In genomic region chr6:42984001-42984923, GRCh38 we compare ENCODE assay signal across 8 cellular contexts. TPM values are rescaled to one million over a fixed set of nuclear protein-coding genes. Genes with fewer than 3 reads are reported as not detected.
A peak's percentile ranks its signal among the peaks of the same experiment; 100 is the strongest.
DNase-seq lines count a peak whose midpoint lies in the region; ATAC-seq and TF ChIP-seq lines count a peak whose summit lies in the region.

Gene PPP2R5D (plus strand): TSS chr6:42984570. CDS start chr6:42984678, 108 bp downstream.

- H3K4me3 ChIP-seq in NB4 (ENCODE audit: low read depth, low read length), result peak within 1 kb of the TSS; percentile 72
- H3K4me3 ChIP-seq in SK-N-MC, result peak within 1 kb of the TSS; percentile 95
- H3K4me3 ChIP-seq in gastroesophageal sphincter, result peak within 1 kb of the TSS; percentile 68 to 70
- peak within 1 kb of the TSS; percentile 85 to 97 for H3K4me3 ChIP-seq in neutrophil (ENCODE audit: low read depth in 1 of 2, low read length in 1 of 2)

- H3K27me3 ChIP-seq in gastroesophageal sphincter (no peaks in the 10 kb centered on the region), neutrophil (no peaks in the 10 kb centered on the region)

- H3K4me1 ChIP-seq in gastroesophageal sphincter (peaks cover 0 to 66% (median 44%) of the 10 kb centered on the region in 3 donors), neutrophil (ENCODE audit: control insufficient read depth in 1 of 2, insufficient read depth in 1 of 2, low read depth in 1 of 2, low read length in 1 of 2) (peaks cover 28 to 32% of the 10 kb centered on the region in 2 experiments)

- H3K9ac ChIP-seq in SK-N-MC (ENCODE audit: insufficient read length), result peak within 1 kb of the TSS; percentile 96

- DNase-seq in GM04503 (ENCODE audit: low read depth) (peak; percentile 96), HFFc6 (peak; percentile 99), NB4 (ENCODE audit: low read depth) (peak; percentile 99), SK-N-MC (ENCODE audit: low read depth, low spot score) (peak; percentile 97), substantia nigra (lab: John Stamatoyannopoulos, UW) (peak; percentile 58 to 99 (median 96))
- DNase-seq in activated naive CD4-positive, alpha-beta T cell treated with anti-CD3 and anti-CD28 coated beads, Interleukin-2, amount 10 ng/mL, durations not matched to agents 7 days and 5 days, result peak; percentile 99

- H3K36me3 Mint-ChIP-seq in HFFc6 (ENCODE audit: low read depth), result peaks cover 21% of the 10 kb centered on the region
- H3K36me3 Mint-ChIP-seq in activated naive CD4-positive, alpha-beta T cell treated with anti-CD3 and anti-CD28 coated beads, Interleukin-2, amount 10 ng/mL, durations not matched to agents 7 days and 5 days, result peaks cover 26% of the 10 kb centered on the region

- H3K9me3 ChIP-seq in SK-N-MC (ENCODE audit: low read depth, low read length) (no peaks in the 10 kb centered on the region), gastroesophageal sphincter (no peaks in the 10 kb centered on the region), neutrophil (no peaks in the 10 kb centered on the region)

- TF ChIP-seq POLR2A in NB4 (IDR thresholded peaks at IDR 0.05; ENCODE audit: extremely low read depth, insufficient read length), result peak; percentile 93
- TF ChIP-seq POLR2A in gastroesophageal sphincter (IDR thresholded peaks at IDR 0.05), result peak; percentile 42 to 58

- ATAC-seq in gastroesophageal sphincter, result peak; percentile 98

- 0 to 2% methylated on average over 13 to 34 of the region's 59 CpGs for WGBS in gastroesophageal sphincter (ENCODE audit: low coverage in 1 of 2), 2 donors

- peak within 1 kb of the TSS; percentile 92 for H3K27ac Mint-ChIP-seq in HFFc6
- H3K27ac Mint-ChIP-seq in activated naive CD4-positive, alpha-beta T cell treated with anti-CD3 and anti-CD28 coated beads, Interleukin-2, amount 10 ng/mL, durations not matched to agents 7 days and 5 days, result peak within 1 kb of the TSS; percentile 85

- TF ChIP-seq CTCF in HFFc6 (IDR thresholded peaks at IDR 0.05) (no peak), NB4 (IDR thresholded peaks at IDR 0.05; ENCODE audit: low read depth, low read length) (no peak), gastroesophageal sphincter (IDR thresholded peaks at IDR 0.05) (peak in 2 of 4 experiments; percentile 32 to 34), neutrophil (IDR thresholded peaks at IDR 0.05) (peak; percentile 61)

- H3K4me3 Mint-ChIP-seq in HFFc6, result peak within 1 kb of the TSS; percentile 88
- H3K4me3 Mint-ChIP-seq in activated naive CD4-positive, alpha-beta T cell treated with anti-CD3 and anti-CD28 coated beads, Interleukin-2, amount 10 ng/mL, durations not matched to agents 7 days and 5 days, result peak within 1 kb of the TSS; percentile 88

- H3K27ac ChIP-seq in SK-N-MC (peak within 1 kb of the TSS; percentile 12; the same call in 1 of the 2 replicates), gastroesophageal sphincter (peak within 1 kb of the TSS; percentile 80 to 94 (median 88)), neutrophil (peak within 1 kb of the TSS; percentile 79), substantia nigra (ENCODE audit: low read depth, low read length, poor library complexity, severe bottlenecking) (peak within 1 kb of the TSS; percentile 86)

- CTCF ChIA-PET in activated naive CD4-positive, alpha-beta T cell treated with anti-CD3 and anti-CD28 coated beads, Interleukin-2, amount 10 ng/mL, durations not matched to agents 7 days and 5 days (lab: Charles Lee), result interaction anchor here (0.9 to 1.6 kb wide), 5 partner anchors 18 to 159 kb away, joined by 3 to 7 read pairs (median 4); no protein-coding TSS in a partner anchor

- H3K4me1 Mint-ChIP-seq in HFFc6 (ENCODE audit: low read depth), result peaks cover 61% of the 10 kb centered on the region
- H3K4me1 Mint-ChIP-seq in activated naive CD4-positive, alpha-beta T cell treated with anti-CD3 and anti-CD28 coated beads, Interleukin-2, amount 10 ng/mL, durations not matched to agents 7 days and 5 days, result peaks cover 61% of the 10 kb centered on the region

- peaks cover 2% of the 10 kb centered on the region; the same call in 1 of the 2 replicates for H3K27me3 Mint-ChIP-seq in HFFc6 (ENCODE audit: insufficient read depth)
- H3K27me3 Mint-ChIP-seq in activated naive CD4-positive, alpha-beta T cell treated with anti-CD3 and anti-CD28 coated beads, Interleukin-2, amount 10 ng/mL, durations not matched to agents 7 days and 5 days, result no peaks in the 10 kb centered on the region

- no peak for TF ChIP-seq EP300 in gastroesophageal sphincter (IDR thresholded peaks at IDR 0.05)

- no peaks in the 10 kb centered on the region for H3K9me3 Mint-ChIP-seq in HFFc6
- no peaks in the 10 kb centered on the region for H3K9me3 Mint-ChIP-seq in activated naive CD4-positive, alpha-beta T cell treated with anti-CD3 and anti-CD28 coated beads, Interleukin-2, amount 10 ng/mL, durations not matched to agents 7 days and 5 days

- H3K36me3 ChIP-seq in SK-N-MC (ENCODE audit: insufficient read depth, low read length), result peaks cover 2% of the 10 kb centered on the region; the same call in 1 of the 2 replicates
- peaks cover 0 to 6% of the 10 kb centered on the region in 2 donors for H3K36me3 ChIP-seq in gastroesophageal sphincter
- H3K36me3 ChIP-seq in neutrophil, result peaks cover 4% of the 10 kb centered on the region

RNA-seq across cellular contexts. Expression of gene PPP2R5D, which starts in this region (rescaled TPM):
- total RNA-seq in HFFc6 (2021; fragmentation: NEBNext Ultra II Directional; extraction: Animal tissue kit (Norgen Biotek cat#: 25700)), result 10 to 100 TPM; 37.7 to 50.7 (median 43.4) TPM
- total RNA-seq in gastroesophageal sphincter, result 10 to 100 TPM; 30.0 to 45.1 (median 36.3) TPM

Comparison
In these comparisons a context has a peak if more than half of its experiments do, and no peak if none do; other contexts are left out.
1. Peak in every context shown above with its lines: DNase-seq, ATAC-seq, H3K4me3 ChIP-seq and H3K27ac ChIP-seq.
2. H3K27ac ChIP-seq: peak in every context shown above with its lines; median percentile 88 in gastroesophageal sphincter; 86 in substantia nigra; 79 in neutrophil; 12 in SK-N-MC.